ENCODE assay signal across 1 cellular context in genomic region chr17:78112508-78113471, GRCh38.
TF ChIP-seq lines count a peak whose summit lies in the region.

No MANE protein-coding gene starts in this region.

TF ChIP-seq in H1, 55 proteins besides CTCF, POLR2A, EP300 and RAD21:
- peak; percentile 38 for TF ChIP-seq POLR2AphosphoS5 (IDR thresholded peaks at IDR 0.05; ENCODE audit: low read depth, low read length)
- TF ChIP-seq SAP30 (IDR thresholded peaks at IDR 0.05; ENCODE audit: insufficient read depth, insufficient replicate concordance, low read length), result no peak
- no peak for TF ChIP-seq NANOG (IDR thresholded peaks at IDR 0.05; ENCODE audit: insufficient read depth, low read depth, low read length, poor library complexity, severe bottlenecking)
- TF ChIP-seq JUND (IDR thresholded peaks at IDR 0.05; ENCODE audit: low read length), result 0 out of 2 replicates have a peak, but pooled peaks have one; percentile 27
- no peak for TF ChIP-seq KDM1A (IDR thresholded peaks at IDR 0.05; ENCODE audit: borderline replicate concordance, low read length)
- TF ChIP-seq TEAD4 (IDR thresholded peaks at IDR 0.05; ENCODE audit: low read depth, low read length), result 0 out of 2 replicates have a peak, but pooled peaks have one; percentile 16
- TF ChIP-seq, protein P1, sequence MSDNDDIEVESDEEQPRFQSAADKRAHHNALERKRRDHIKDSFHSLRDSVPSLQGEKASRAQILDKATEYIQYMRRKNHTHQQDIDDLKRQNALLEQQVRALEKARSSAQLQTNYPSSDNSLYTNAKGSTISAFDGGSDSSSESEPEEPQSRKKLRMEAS (IDR thresholded peaks at IDR 0.05), result peak; percentile 54; the same call in 1 of the 2 replicates
